ENCODE assay signal across 1 cellular context in genomic region chr12:15268927-15269552, GRCh38.
TF ChIP-seq lines count a peak whose summit lies in the region.

No MANE protein-coding gene starts in this region.

TF ChIP-seq in HepG2, 621 proteins besides CTCF, POLR2A, EP300 and RAD21 (continued from another document):
- TF ChIP-seq, protein P1, sequence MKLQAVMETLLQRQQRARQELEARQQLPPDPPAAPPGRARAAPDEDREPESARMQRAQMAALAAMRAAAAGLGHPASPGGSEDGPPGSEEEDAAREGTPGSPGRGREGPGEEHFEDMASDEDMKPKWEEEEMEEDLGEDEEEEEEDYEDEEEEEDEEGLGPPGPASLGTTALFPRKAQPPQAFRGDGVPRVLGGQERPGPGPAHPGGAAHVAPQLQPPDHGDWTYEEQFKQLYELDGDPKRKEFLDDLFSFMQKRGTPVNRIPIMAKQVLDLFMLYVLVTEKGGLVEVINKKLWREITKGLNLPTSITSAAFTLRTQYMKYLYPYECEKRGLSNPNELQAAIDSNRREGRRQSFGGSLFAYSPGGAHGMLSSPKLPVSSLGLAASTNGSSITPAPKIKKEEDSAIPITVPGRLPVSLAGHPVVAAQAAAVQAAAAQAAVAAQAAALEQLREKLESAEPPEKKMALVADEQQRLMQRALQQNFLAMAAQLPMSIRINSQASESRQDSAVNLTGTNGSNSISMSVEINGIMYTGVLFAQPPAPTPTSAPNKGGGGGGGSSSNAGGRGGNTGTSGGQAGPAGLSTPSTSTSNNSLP (IDR thresholded peaks at IDR 0.05; ENCODE audit: low read depth, low read length): peak; percentile 19; the same call in 1 of the 2 replicates
- no peak for TF ChIP-seq HMGA1 (CRISPR knock-in tag; conservative IDR thresholded peaks at IDR 0.05)
- TF ChIP-seq MIXL1 (CRISPR knock-in tag; IDR thresholded peaks at IDR 0.05): 0 out of 2 replicates have a peak, but pooled peaks have one; percentile 23
- 0 out of 2 replicates have a peak, but pooled peaks have one; percentile 18 for TF ChIP-seq RXRB (CRISPR knock-in tag; IDR thresholded peaks at IDR 0.05; ENCODE audit: borderline replicate concordance)
- TF ChIP-seq, protein P2, sequence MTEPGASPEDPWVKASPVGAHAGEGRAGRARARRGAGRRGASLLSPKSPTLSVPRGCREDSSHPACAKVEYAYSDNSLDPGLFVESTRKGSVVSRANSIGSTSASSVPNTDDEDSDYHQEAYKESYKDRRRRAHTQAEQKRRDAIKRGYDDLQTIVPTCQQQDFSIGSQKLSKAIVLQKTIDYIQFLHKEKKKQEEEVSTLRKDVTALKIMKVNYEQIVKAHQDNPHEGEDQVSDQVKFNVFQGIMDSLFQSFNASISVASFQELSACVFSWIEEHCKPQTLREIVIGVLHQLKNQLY (CRISPR knock-in tag; IDR thresholded peaks at IDR 0.05): 0 out of 2 replicates have a peak, but pooled peaks have one; percentile 29
- TF ChIP-seq SMC3 (IDR thresholded peaks at IDR 0.05; ENCODE audit: low read length): peak; percentile 67
- no peak for TF ChIP-seq NRL (CRISPR knock-in tag; IDR thresholded peaks at IDR 0.05; ENCODE audit: borderline replicate concordance)
- TF ChIP-seq TFDP1 (CRISPR knock-in tag; IDR thresholded peaks at IDR 0.05; ENCODE audit: borderline replicate concordance): no peak
- no peak for TF ChIP-seq HOXA5 (CRISPR knock-in tag; IDR thresholded peaks at IDR 0.05)
- TF ChIP-seq, protein P3, sequence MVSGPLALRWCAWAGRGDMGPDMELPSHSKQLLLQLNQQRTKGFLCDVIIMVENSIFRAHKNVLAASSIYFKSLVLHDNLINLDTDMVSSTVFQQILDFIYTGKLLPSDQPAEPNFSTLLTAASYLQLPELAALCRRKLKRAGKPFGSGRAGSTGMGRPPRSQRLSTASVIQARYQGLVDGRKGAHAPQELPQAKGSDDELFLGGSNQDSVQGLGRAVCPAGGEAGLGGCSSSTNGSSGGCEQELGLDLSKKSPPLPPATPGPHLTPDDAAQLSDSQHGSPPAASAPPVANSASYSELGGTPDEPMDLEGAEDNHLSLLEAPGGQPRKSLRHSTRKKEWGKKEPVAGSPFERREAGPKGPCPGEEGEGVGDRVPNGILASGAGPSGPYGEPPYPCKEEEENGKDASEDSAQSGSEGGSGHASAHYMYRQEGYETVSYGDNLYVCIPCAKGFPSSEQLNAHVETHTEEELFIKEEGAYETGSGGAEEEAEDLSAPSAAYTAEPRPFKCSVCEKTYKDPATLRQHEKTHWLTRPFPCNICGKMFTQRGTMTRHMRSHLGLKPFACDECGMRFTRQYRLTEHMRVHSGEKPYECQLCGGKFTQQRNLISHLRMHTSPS (CRISPR knock-in tag; IDR thresholded peaks at IDR 0.05; ENCODE audit: low read depth): no peak
- TF ChIP-seq ZNF75D (CRISPR knock-in tag; IDR thresholded peaks at IDR 0.05; ENCODE audit: borderline replicate concordance): no peak
- no peak for TF ChIP-seq EED (CRISPR knock-in tag; IDR thresholded peaks at IDR 0.05)
- TF ChIP-seq ZNF784 (CRISPR knock-in tag; IDR thresholded peaks at IDR 0.05; ENCODE audit: borderline replicate concordance): no peak
- TF ChIP-seq ZNF691 (CRISPR knock-in tag; IDR thresholded peaks at IDR 0.05; ENCODE audit: borderline replicate concordance, low read depth): no peak
- TF ChIP-seq ZNF670 (CRISPR knock-in tag; IDR thresholded peaks at IDR 0.05; ENCODE audit: borderline replicate concordance): no peak
- TF ChIP-seq PRDM15 (CRISPR knock-in tag; IDR thresholded peaks at IDR 0.05): no peak
